9 cellular contexts compared by ENCODE assay signal in the genomic region with DNA sequence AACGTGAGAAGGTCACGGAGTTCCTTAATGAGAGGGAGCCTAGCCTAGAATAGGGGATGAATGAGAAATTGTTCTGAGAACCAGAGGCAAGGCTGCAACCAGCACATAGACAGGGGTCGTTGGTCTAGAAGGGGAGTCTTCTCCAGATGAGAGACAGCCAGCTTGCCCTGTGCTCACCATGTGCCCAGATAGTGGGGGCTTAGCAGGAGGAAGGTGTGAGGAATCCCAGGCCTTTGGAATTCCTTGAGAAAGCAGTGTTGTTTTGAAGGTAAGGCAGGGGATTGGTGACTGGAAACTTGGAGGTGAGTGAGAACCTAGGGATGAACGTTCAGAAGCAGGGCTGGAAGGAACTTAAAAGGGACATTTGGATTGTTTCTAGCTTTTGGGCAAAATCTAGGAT. TPM values are rescaled to one million over a fixed set of nuclear protein-coding genes. Genes with fewer than 3 reads are reported as not detected.
DNase-seq lines count a peak whose midpoint lies in the region; ATAC-seq and TF ChIP-seq lines count a peak whose summit lies in the region.
"Had no signal": no experiment of that assay in that cellular context is flagged by ENCODE, and none has a peak within 500 bp of the region (broad histone marks: within the 10 kb centered on the region; RNA-seq: fewer than 3 reads in every experiment).

No MANE protein-coding gene starts in this region.

- peak overlapping the region; percentile 68 for H3K4me2 ChIP-seq in GM23338
- peak overlapping the region; percentile 65 for H3K4me2 ChIP-seq in skeletal muscle satellite cell (ENCODE audit: low read length)

- H3K27me3 Mint-ChIP-seq in GM23338 (ENCODE audit: insufficient read depth, low read depth, poor library complexity) = peaks cover 20% of the 10 kb centered on the region

- H3K4me3 ChIP-seq in GM23338 (peak overlapping the region; percentile 27; the same call in 1 of the 2 replicates), RWPE2 (ENCODE audit: severe bottlenecking) (no peak overlapping the region), esophagus muscularis mucosa (peak overlapping the region in 1 of 4 donors; percentile 37), skeletal muscle satellite cell (ENCODE audit: low read length) (no peak overlapping the region)

- no peaks in the 10 kb centered on the region; the same call in 2 of the 3 replicates for H3K9me3 Mint-ChIP-seq in GM23338

- H4K20me1 ChIP-seq in GM23338 (replicated peaks; ENCODE audit: insufficient read depth) = peaks cover 25% of the 10 kb centered on the region

- H3K4me3 Mint-ChIP-seq in GM23338 = peak overlapping the region; percentile 39; the same call in 2 of the 3 replicates

- no peak for TF ChIP-seq EP300 in esophagus muscularis mucosa (IDR thresholded peaks at IDR 0.05)

- ATAC-seq in GM23338 (peak; percentile 9), RWPE2 (ENCODE audit: low read depth) (no peak)

- H3K79me2 ChIP-seq in GM23338 (replicated peaks; ENCODE audit: insufficient read depth) = peaks cover 88% of the 10 kb centered on the region

- TF ChIP-seq CTCF in GM23338 (conservative IDR thresholded peaks at IDR 0.05; ENCODE audit: low read depth in 2 of 2) (no peak), RWPE2 (IDR thresholded peaks at IDR 0.05; ENCODE audit: poor library complexity, severe bottlenecking) (no peak), esophagus muscularis mucosa (IDR thresholded peaks at IDR 0.05) (no peak)

- H3F3A ChIP-seq in GM23338 (replicated peaks; ENCODE audit: low read depth) = peaks cover 15% of the 10 kb centered on the region

- H3K27me3 ChIP-seq in GM23338 (ENCODE audit: insufficient read depth) = no peaks in the 10 kb centered on the region
- no peaks in the 10 kb centered on the region for H3K27me3 ChIP-seq in RWPE2 (ENCODE audit: insufficient read depth, poor library complexity, severe bottlenecking)
- no peaks in the 10 kb centered on the region for H3K27me3 ChIP-seq in esophagus muscularis mucosa
- no peaks in the 10 kb centered on the region for H3K27me3 ChIP-seq in skeletal muscle satellite cell (ENCODE audit: control insufficient read depth, insufficient read depth, low read length)

- H3K4me1 ChIP-seq in GM23338 (ENCODE audit: insufficient read depth) (peaks cover 44% of the 10 kb centered on the region), RWPE2 (ENCODE audit: insufficient read depth, poor library complexity, severe bottlenecking) (peaks cover 2% of the 10 kb centered on the region), esophagus muscularis mucosa (peaks cover 32 to 86% (median 53%) of the 10 kb centered on the region in 4 donors), skeletal muscle satellite cell (ENCODE audit: control insufficient read depth, insufficient read depth, low read length) (peaks cover 21% of the 10 kb centered on the region)

- H3K27ac ChIP-seq in GM23338 (ENCODE audit: low read depth) (peak overlapping the region; percentile 77), RWPE2 (ENCODE audit: poor library complexity, severe bottlenecking) (peak overlapping the region; percentile 92), esophagus muscularis mucosa (replicated peaks in 1 of 4) (peak overlapping the region; percentile 30 to 71 (median 42))

- DNase-seq in GM23338 (ENCODE audit: low spot score) (peak; percentile 56), RWPE2 (ENCODE audit: low spot score) (no peak), esophagus muscularis mucosa (ENCODE audit: extremely low spot score) (no peak), mesenteric fat pad (ENCODE audit: low spot score) (no peak), A172 (ENCODE audit: low spot score) (no peak), NCI-H2029 (lab: John Stamatoyannopoulos, UW) (no peak), D341Med (ENCODE audit: low spot score) (no peak)
- DNase-seq: NCI-H1694 treated with DMSO at 0.1 percent for 48 hours had no signal

- H3K9me2 ChIP-seq in GM23338 (ENCODE audit: insufficient read depth) = no peaks in the 10 kb centered on the region

- no peak overlapping the region for H2AFZ ChIP-seq in GM23338

- no peak overlapping the region for H3K9ac ChIP-seq in skeletal muscle satellite cell (ENCODE audit: low read depth, low read length)

- H3K9me3 ChIP-seq in RWPE2 (ENCODE audit: severe bottlenecking) (no peaks in the 10 kb centered on the region), esophagus muscularis mucosa (no peaks in the 10 kb centered on the region), skeletal muscle satellite cell (replicated peaks; ENCODE audit: low read length) (no peaks in the 10 kb centered on the region)

- peaks cover 5% of the 10 kb centered on the region; the same call in 2 of the 3 replicates for H3K36me3 Mint-ChIP-seq in GM23338 (ENCODE audit: low read depth)

- peaks cover 67% of the 10 kb centered on the region for H3K4me1 Mint-ChIP-seq in GM23338

- intact Hi-C loops in esophagus muscularis mucosa (cut with DNase I) = no loop called here

- 45% methylated on average over 4 of the region's 4 CpGs for WGBS in esophagus muscularis mucosa

- H3K36me3 ChIP-seq in GM23338 (ENCODE audit: insufficient read depth) (no peaks in the 10 kb centered on the region), RWPE2 (ENCODE audit: low read depth) (peaks cover 17% of the 10 kb centered on the region), esophagus muscularis mucosa (peaks cover 0 to 9% (median 0%) of the 10 kb centered on the region in 4 donors), skeletal muscle satellite cell (ENCODE audit: insufficient read depth, low read length) (no peaks in the 10 kb centered on the region)

- peak overlapping the region; percentile 78 for H3K27ac Mint-ChIP-seq in GM23338

- TF ChIP-seq POLR2A in esophagus muscularis mucosa (IDR thresholded peaks at IDR 0.05; ENCODE audit: low read depth) = no peak

TF ChIP-seq in GM23338, 12 proteins besides CTCF, POLR2A, EP300 and RAD21 (continues in another document):
- no peak for TF ChIP-seq CREB1 (CRISPR knock-in tag; IDR thresholded peaks at IDR 0.05; ENCODE audit: low read depth)

RNA-seq across cellular contexts. Expression of gene RCOR2, which starts 29.4 kb away (rescaled TPM):
- total RNA-seq in GM23338 (2014; rRNA removed; shearing (Covaris generic)) = 60.1 and 66.9 TPM in 2 replicates
- polyA plus RNA-seq in GM23338 (2016; fragmentation: Nextera tagmentation; extraction: Ambion mirVana) = 4.7 and 5.5 TPM in 2 replicates
- total RNA-seq in esophagus muscularis mucosa (under 1 TPM in 3 of 4 donors, not detected in 1; 0.40 to 0.45 (median 0.42) TPM), mesenteric fat pad (0.58 TPM)
- total RNA-seq in skeletal muscle satellite cell (2012; rRNA removed) = 3.0 and 5.5 TPM in 2 replicates
- 0.05 and 0.14 TPM in 2 replicates for total RNA-seq in A172 (2014; rRNA removed; shearing (Covaris generic))

RNA-seq across cellular contexts. Expression of gene MARK2, which starts 48.7 kb away (rescaled TPM):
- 42.6 and 45.9 TPM in 2 replicates for total RNA-seq in GM23338 (2014; rRNA removed; shearing (Covaris generic))
- polyA plus RNA-seq in GM23338 (2016; fragmentation: Nextera tagmentation; extraction: Ambion mirVana) = 15.8 and 18.7 TPM in 2 replicates
- total RNA-seq in esophagus muscularis mucosa = 10 to 100 TPM; 21.5 to 38.1 (median 30.6) TPM
- 11.4 and 15.1 TPM in 2 replicates for total RNA-seq in skeletal muscle satellite cell (2012; rRNA removed)
- 32.2 TPM for total RNA-seq in mesenteric fat pad
- 14.8 TPM in 2 replicates for total RNA-seq in A172 (2014; rRNA removed; shearing (Covaris generic))

RNA-seq across cellular contexts. Expression of gene NAA40, which starts 51.2 kb away (rescaled TPM):
- 24.6 and 26.8 TPM in 2 replicates for total RNA-seq in GM23338 (2014; rRNA removed; shearing (Covaris generic))
- 10.1 and 12.1 TPM in 2 replicates for polyA plus RNA-seq in GM23338 (2016; fragmentation: Nextera tagmentation; extraction: Ambion mirVana)
- total RNA-seq in esophagus muscularis mucosa (1 to 10 TPM; 3.8 to 8.8 (median 8.0) TPM), mesenteric fat pad (14.7 TPM)
- total RNA-seq in skeletal muscle satellite cell (2012; rRNA removed) = 9.0 and 12.2 TPM in 2 replicates
- total RNA-seq in A172 (2014; rRNA removed; shearing (Covaris generic)) = 12.5 and 19.8 TPM in 2 replicates

Comparison
In these comparisons a context has a peak if more than half of its experiments do, and no peak if none do; other contexts are left out.
1. H3K27ac ChIP-seq: peak in every context shown above with its lines; median percentile 92 in RWPE2; 77 in GM23338; 42 in esophagus muscularis mucosa.
2. RNA of gene RCOR2, which starts 29.4 kb away (total RNA-seq): 60.1 to 66.9 TPM in GM23338; 0.58 TPM in mesenteric fat pad (single experiment), 0.40 to 0.45 TPM in esophagus muscularis mucosa and 0.05 to 0.14 TPM in A172; every median in the first group is over 10 times any median in the second.